ENCODE assay signal across 27 cellular contexts in the genomic region with DNA sequence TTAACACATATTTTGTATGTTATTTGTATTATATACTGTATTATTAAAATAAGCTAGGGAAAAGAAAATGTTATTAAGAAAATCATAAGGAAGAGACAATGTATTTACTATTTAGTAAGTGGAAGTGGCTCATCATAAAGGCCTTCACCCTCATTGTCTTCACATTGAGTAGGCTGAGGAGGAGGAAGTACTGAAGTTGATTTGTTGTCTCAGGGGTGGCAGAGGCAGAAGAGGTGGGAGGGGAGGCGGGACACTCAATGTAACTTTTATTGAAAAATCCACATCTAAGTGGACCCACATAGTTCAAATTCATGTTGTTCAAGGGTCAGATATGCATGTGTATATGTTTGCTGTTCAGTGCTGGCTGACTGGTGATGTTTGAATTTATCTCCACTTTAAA.
"Had no signal": no experiment of that assay in that cellular context is flagged by ENCODE, and none has a peak within 500 bp of the region (broad histone marks: within the 10 kb centered on the region; RNA-seq: fewer than 3 reads in every experiment).

No MANE protein-coding gene starts in this region.

- H3K4me3 ChIP-seq: esophagus muscularis mucosa, gastroesophageal sphincter, heart left ventricle, hepatocyte, left lung, psoas muscle, skin epidermis, spleen, testis, tibial artery, upper lobe of left lung had no signal

- H3K9me3 ChIP-seq: esophagus muscularis mucosa, gastroesophageal sphincter, heart left ventricle, left lung, psoas muscle, spleen, testis, tibial artery, upper lobe of left lung had no signal

- ATAC-seq: foreskin keratinocyte; gastroesophageal sphincter; heart left ventricle; left lung; naive thymus-derived CD4-positive, alpha-beta T cell; psoas muscle; right cardiac atrium; stimulated activated memory B cell treated with anti-CD40 and anti-IgM and Interleukin-4, amounts not matched to agents 10 μg/mL and 1 μg/mL and 100 μg/mL, for 72 hours; stimulated activated naive CD8-positive, alpha-beta T cell treated with anti-CD3 and anti-CD28 coated beads, Interleukin-15, Interleukin-2, amounts not matched to agents 100 U/mL and 50 U/mL, for 24 hours had no signal

- FAIRE-seq: colon, kidney, urothelium cell line had no signal

- H3K4me2 ChIP-seq: hepatocyte had no signal

- H3K27ac ChIP-seq: epithelial cell of prostate, esophagus muscularis mucosa, foreskin keratinocyte, gastroesophageal sphincter, heart left ventricle, hepatocyte, left lung, psoas muscle, skin epidermis, spleen, testis, tibial artery, upper lobe of left lung had no signal

- DNase-seq: effector CD8-positive, alpha-beta T cell; endodermal cell; foreskin keratinocyte; heart left ventricle; kidney; left lung; mesendoderm; midbrain; naive thymus-derived CD4-positive, alpha-beta T cell; nucleus accumbens; psoas muscle; right cardiac atrium; spleen; stimulated activated CD4-positive, alpha-beta T cell treated with anti-CD3 and anti-CD28 coated beads, Interleukin-4, amount 100 ng/mL, for 4 hours; stimulated activated naive CD8-positive, alpha-beta T cell treated with anti-CD3 and anti-CD28 coated beads, Interleukin-15, Interleukin-2, amounts not matched to agents 100 U/mL and 50 U/mL, for 24 hours; substantia nigra; testis; tibial artery; upper lobe of left lung had no signal

- H3K36me3 ChIP-seq: esophagus muscularis mucosa, gastroesophageal sphincter, heart left ventricle, left lung, spleen, tibial artery, upper lobe of left lung had no signal

- H3K79me2 ChIP-seq: hepatocyte had no signal

- H2AFZ ChIP-seq: hepatocyte had no signal

- H3K27me3 ChIP-seq: esophagus muscularis mucosa, foreskin keratinocyte, gastroesophageal sphincter, heart left ventricle, hepatocyte, left lung, spleen, testis, tibial artery, upper lobe of left lung had no signal
